ENCODE assay signal across 13 cellular contexts in genomic region chr1:182869241-182869666, GRCh38. TPM values are rescaled to one million over a fixed set of nuclear protein-coding genes. Genes with fewer than 3 reads are reported as not detected.
DNase-seq lines count a peak whose midpoint lies in the region; ATAC-seq lines count a peak whose summit lies in the region.
"Had no signal": no experiment of that assay in that cellular context is flagged by ENCODE, and none has a peak within 500 bp of the region (broad histone marks: within the 10 kb centered on the region; RNA-seq: fewer than 3 reads in every experiment).

No MANE protein-coding gene starts in this region.

- H3K27me3 Mint-ChIP-seq in stimulated activated naive CD8-positive, alpha-beta T cell treated with anti-CD3 and anti-CD28 coated beads, Interleukin-15, amount 100 ng/mL, for 72 hours: no peaks in the 10 kb centered on the region
- no peaks in the 10 kb centered on the region for H3K27me3 Mint-ChIP-seq in activated naive CD8-positive, alpha-beta T cell treated with anti-CD3 and anti-CD28 coated beads for 36 hours

- no peak overlapping the region for H4K91ac ChIP-seq in mesenchymal stem cell (ENCODE audit: low read length)

- no peak for DNase-seq in stimulated activated naive CD8-positive, alpha-beta T cell treated with anti-CD3 and anti-CD28 coated beads, Interleukin-15, Interleukin-2, amounts not matched to agents 100 U/mL and 50 U/mL, for 24 hours
- no peak for DNase-seq in stimulated activated naive CD8-positive, alpha-beta T cell treated with anti-CD3 and anti-CD28 coated beads, Interleukin-15, amount 100 ng/mL, for 72 hours
- DNase-seq in activated naive CD8-positive, alpha-beta T cell treated with anti-CD3 and anti-CD28 coated beads for 36 hours: no peak
- no peak for DNase-seq in left lobe of liver (ENCODE audit: low spot score)
- DNase-seq in cerebellar nuclear complex (lab: John Stamatoyannopoulos, UW): no peak
- DNase-seq in GDM1 (lab: John Stamatoyannopoulos, UW): no peak
- no peak for DNase-seq in mesenchymal stem cell
- DNase-seq in putamen (ENCODE audit: low spot score): no peak
- DNase-seq: activated CD8-positive, alpha-beta memory T cell treated with anti-CD3 and anti-CD28 coated beads for 24 hours; COR-L47; NCI-H510A treated with DMSO at 0.1 percent for 48 hours; posterior cingulate gyrus had no signal

- H2BK12ac ChIP-seq in mesenchymal stem cell (ENCODE audit: low read length in 2 of 2): no peak overlapping the region

- no peak overlapping the region for H3K9ac ChIP-seq in mesenchymal stem cell (ENCODE audit: low read length)

- peaks cover 24 to 100% of the 10 kb centered on the region in 2 experiments for H3K36me3 ChIP-seq in mesenchymal stem cell (ENCODE audit: control insufficient read depth in 1 of 2, insufficient read depth in 2 of 2, low read depth in 1 of 2, low read length in 2 of 2)

- H3K14ac ChIP-seq in mesenchymal stem cell (ENCODE audit: low read length in 2 of 2): no peak overlapping the region

- H3K27me3 ChIP-seq in mesenchymal stem cell (ENCODE audit: control insufficient read depth in 1 of 2, insufficient read depth in 1 of 2, low read length in 2 of 2): no peaks in the 10 kb centered on the region

- whole genome bisulfite sequencing in mesenchymal stem cell: 98% methylated on average over 12 of the region's 12 CpGs

- no peak overlapping the region for H2BK5ac ChIP-seq in mesenchymal stem cell (ENCODE audit: low read depth, low read length, poor library complexity, severe bottlenecking)

- H3K27ac ChIP-seq in mesenchymal stem cell (ENCODE audit: low read length, poor library complexity, severe bottlenecking): no peak overlapping the region
- H3K27ac ChIP-seq: thoracic aorta had no signal

- no peak overlapping the region for H3K23ac ChIP-seq in mesenchymal stem cell (ENCODE audit: low read length in 2 of 2)

- H3K36me3 Mint-ChIP-seq in activated naive CD8-positive, alpha-beta T cell treated with anti-CD3 and anti-CD28 coated beads for 36 hours: peaks cover 63% of the 10 kb centered on the region

- no peaks in the 10 kb centered on the region for H3K9me3 ChIP-seq in mesenchymal stem cell (ENCODE audit: control insufficient read depth, low read length)
- H3K9me3 ChIP-seq: thoracic aorta had no signal

- no peak overlapping the region for H2BK15ac ChIP-seq in mesenchymal stem cell (ENCODE audit: low read depth, poor library complexity, severe bottlenecking)

- H2BK120ac ChIP-seq in mesenchymal stem cell (ENCODE audit: low read depth, low read length): no peak overlapping the region

- peaks cover 13% of the 10 kb centered on the region for H3K4me1 Mint-ChIP-seq in stimulated activated naive CD8-positive, alpha-beta T cell treated with anti-CD3 and anti-CD28 coated beads, Interleukin-15, amount 100 ng/mL, for 72 hours
- peaks cover 30% of the 10 kb centered on the region for H3K4me1 Mint-ChIP-seq in activated naive CD8-positive, alpha-beta T cell treated with anti-CD3 and anti-CD28 coated beads for 36 hours

- H4K8ac ChIP-seq in mesenchymal stem cell (ENCODE audit: low read length): no peak overlapping the region

- H3K79me1 ChIP-seq in mesenchymal stem cell (replicated peaks; ENCODE audit: low read length, poor library complexity, severe bottlenecking): peaks cover 19% of the 10 kb centered on the region

- peak; percentile 28 for ATAC-seq in stimulated activated naive CD8-positive, alpha-beta T cell treated with anti-CD3 and anti-CD28 coated beads, Interleukin-15, Interleukin-2, amounts not matched to agents 100 U/mL and 50 U/mL, for 24 hours
- no peak for ATAC-seq in stimulated activated naive CD8-positive, alpha-beta T cell treated with anti-CD3 and anti-CD28 coated beads, Interleukin-15, amount 100 ng/mL, for 72 hours
- ATAC-seq in left lobe of liver: peak; percentile 40

- no peaks in the 10 kb centered on the region for H3K4me1 ChIP-seq in mesenchymal stem cell (ENCODE audit: control insufficient read depth, insufficient read depth, low read depth, low read length)

- no peak overlapping the region for H3K4me3 Mint-ChIP-seq in stimulated activated naive CD8-positive, alpha-beta T cell treated with anti-CD3 and anti-CD28 coated beads, Interleukin-15, amount 100 ng/mL, for 72 hours
- no peak overlapping the region for H3K4me3 Mint-ChIP-seq in activated naive CD8-positive, alpha-beta T cell treated with anti-CD3 and anti-CD28 coated beads for 36 hours

- no peak overlapping the region for H3K4me3 ChIP-seq in mesenchymal stem cell (ENCODE audit: insufficient read depth in 1 of 2, low read depth in 1 of 2, low read length in 2 of 2)
- H3K4me3 ChIP-seq: thoracic aorta had no signal

- no peak overlapping the region for H3K4me2 ChIP-seq in mesenchymal stem cell (ENCODE audit: low read length, poor library complexity, severe bottlenecking)

- no peak overlapping the region for H2AK5ac ChIP-seq in mesenchymal stem cell (ENCODE audit: low read length, severe bottlenecking)

- no peak overlapping the region for H3K4ac ChIP-seq in mesenchymal stem cell (ENCODE audit: low read depth in 1 of 2, low read length in 2 of 2)

- no peak overlapping the region for H3K18ac ChIP-seq in mesenchymal stem cell (ENCODE audit: low read depth in 1 of 2, low read length in 2 of 2)

- H2AFZ ChIP-seq in mesenchymal stem cell (ENCODE audit: low read depth, low read length): no peak overlapping the region

- no peaks in the 10 kb centered on the region for H3K9me3 Mint-ChIP-seq in stimulated activated naive CD8-positive, alpha-beta T cell treated with anti-CD3 and anti-CD28 coated beads, Interleukin-15, amount 100 ng/mL, for 72 hours
- H3K9me3 Mint-ChIP-seq in activated naive CD8-positive, alpha-beta T cell treated with anti-CD3 and anti-CD28 coated beads for 36 hours: no peaks in the 10 kb centered on the region

- peak overlapping the region in 1 of 2 donors; percentile 42 for H3K27ac Mint-ChIP-seq in stimulated activated naive CD8-positive, alpha-beta T cell treated with anti-CD3 and anti-CD28 coated beads, Interleukin-15, amount 100 ng/mL, for 72 hours
- H3K27ac Mint-ChIP-seq in activated naive CD8-positive, alpha-beta T cell treated with anti-CD3 and anti-CD28 coated beads for 36 hours: peak overlapping the region; percentile 58

RNA-seq across cellular contexts. Expression of gene DHX9, which starts 30.1 kb away (rescaled TPM):
- 100 to 1,000 TPM; 310 to 318 TPM for total RNA-seq in activated naive CD8-positive, alpha-beta T cell treated with anti-CD3 and anti-CD28 coated beads for 36 hours
- total RNA-seq in left lobe of liver: 32.1 TPM
- polyA plus RNA-seq in mesenchymal stem cell (2013, experiment 1 of 2): 52.4 TPM
- polyA plus RNA-seq in mesenchymal stem cell (2013, experiment 2 of 2): 52.9 TPM
